22 cellular contexts compared by ENCODE assay signal in genomic region chr17:52789829-52790228, GRCh38.
"Had no signal": no experiment of that assay in that cellular context is flagged by ENCODE, and none has a peak within 500 bp of the region (broad histone marks: within the 10 kb centered on the region; RNA-seq: fewer than 3 reads in every experiment).

No MANE protein-coding gene starts in this region.

- DNase-seq: immature natural killer cell; kidney; left ventricle myocardium inferior; naive B cell; natural killer cell; nephron progenitor cell; occipital lobe; psoas muscle; right lobe of liver; stimulated activated CD4-positive, alpha-beta T cell treated with anti-CD3 and anti-CD28 coated beads, Interleukin-12 subunit alpha, Interleukin-12 subunit beta, amount 100 ng/mL, for 4 hours; stimulated activated CD4-positive, alpha-beta T cell treated with anti-CD3 and anti-CD28 coated beads, Interleukin-15, amount 100 ng/mL, for 24 hours; stimulated activated CD4-positive, alpha-beta T cell treated with anti-CD3 and anti-CD28 coated beads, Interleukin-2, amount 100 ng/mL, for 24 hours; stimulated activated CD4-positive, alpha-beta T cell treated with anti-CD3 and anti-CD28 coated beads, Interleukin-4, amount 100 ng/mL, for 1 hour; stimulated activated naive B cell treated with anti-CD40 and anti-IgM and Interleukin-4, amounts not matched to agents 10 μg/mL and 1 μg/mL and 100 μg/mL, for 72 hours; stimulated activated naive CD8-positive, alpha-beta T cell treated with anti-CD3 and anti-CD28 coated beads, Interleukin-15, Interleukin-2, amounts not matched to agents 100 U/mL and 50 U/mL, for 24 hours; stomach; testis; thyroid gland; transverse colon; upper lobe of left lung had no signal

- H3K36me3 Mint-ChIP-seq: immature natural killer cell; mesothelial cell of epicardium; naive B cell; natural killer cell; neural progenitor cell; stimulated activated naive B cell treated with anti-CD40 and anti-IgM and Interleukin-4, amounts not matched to agents 10 μg/mL and 1 μg/mL and 100 μg/mL, for 72 hours had no signal

- H3K4me3 Mint-ChIP-seq: immature natural killer cell; mesothelial cell of epicardium; naive B cell; natural killer cell; nephron progenitor cell; neural progenitor cell; stimulated activated naive B cell treated with anti-CD40 and anti-IgM and Interleukin-4, amounts not matched to agents 10 μg/mL and 1 μg/mL and 100 μg/mL, for 72 hours had no signal

- H3K9me3 Mint-ChIP-seq: nephron progenitor cell had no signal

- ATAC-seq: natural killer cell; psoas muscle; right lobe of liver; stimulated activated naive B cell treated with anti-CD40 and anti-IgM and Interleukin-4, amounts not matched to agents 10 μg/mL and 1 μg/mL and 100 μg/mL, for 72 hours; stimulated activated naive CD8-positive, alpha-beta T cell treated with anti-CD3 and anti-CD28 coated beads, Interleukin-15, Interleukin-2, amounts not matched to agents 100 U/mL and 50 U/mL, for 24 hours had no signal

- H3K27ac Mint-ChIP-seq: immature natural killer cell; mesothelial cell of epicardium; naive B cell; natural killer cell; nephron progenitor cell; neural progenitor cell; stimulated activated naive B cell treated with anti-CD40 and anti-IgM and Interleukin-4, amounts not matched to agents 10 μg/mL and 1 μg/mL and 100 μg/mL, for 72 hours had no signal

- H3K27me3 Mint-ChIP-seq: naive B cell; stimulated activated naive B cell treated with anti-CD40 and anti-IgM and Interleukin-4, amounts not matched to agents 10 μg/mL and 1 μg/mL and 100 μg/mL, for 72 hours had no signal

- H3K4me1 Mint-ChIP-seq: immature natural killer cell; mesothelial cell of epicardium; naive B cell; natural killer cell; nephron progenitor cell; neural progenitor cell; stimulated activated naive B cell treated with anti-CD40 and anti-IgM and Interleukin-4, amounts not matched to agents 10 μg/mL and 1 μg/mL and 100 μg/mL, for 72 hours had no signal
